18 cellular contexts compared by ENCODE assay signal in the genomic region with DNA sequence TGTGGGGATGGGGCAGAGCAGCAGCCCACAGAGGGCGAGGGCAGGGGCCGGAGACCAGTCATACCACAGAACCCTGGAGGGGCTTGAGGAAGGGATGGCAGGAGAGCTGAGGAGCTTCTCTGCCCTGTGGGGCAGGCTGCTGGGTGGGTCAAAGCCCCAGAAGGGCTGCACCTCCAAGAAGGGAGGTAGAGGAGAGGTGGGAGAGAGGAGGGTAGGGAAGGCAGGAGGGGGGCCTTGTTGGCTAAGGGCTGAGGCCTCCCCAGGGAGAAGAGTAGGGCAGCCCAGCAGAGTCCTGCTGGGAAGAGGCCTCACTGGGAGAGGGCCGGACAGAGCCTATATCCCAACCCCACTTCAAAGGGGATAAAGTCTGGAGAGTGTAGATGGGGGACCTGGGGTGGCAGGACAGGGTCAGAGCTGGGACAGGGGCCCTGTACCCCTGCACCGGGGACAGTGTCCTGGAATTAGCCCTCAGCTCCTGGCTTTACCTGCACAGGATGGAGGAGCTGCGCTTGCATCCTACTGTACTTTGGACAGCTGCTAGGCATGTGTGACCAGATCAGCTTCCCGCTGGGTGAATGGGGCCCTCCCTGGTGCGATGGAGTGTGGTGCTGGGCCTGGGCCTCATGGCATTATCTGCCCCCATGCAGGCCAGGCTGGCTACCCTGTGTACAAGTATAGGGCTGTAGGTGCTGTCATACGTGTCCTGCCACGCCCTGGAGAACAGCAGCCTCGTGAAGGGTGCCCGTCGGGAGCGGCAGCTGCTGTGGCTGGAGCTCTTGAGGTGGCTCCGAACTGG. TPM values are rescaled to one million over a fixed set of nuclear protein-coding genes. Genes with fewer than 3 reads are reported as not detected.
DNase-seq lines count a peak whose midpoint lies in the region; ATAC-seq and TF ChIP-seq lines count a peak whose summit lies in the region.
"Had no signal": no experiment of that assay in that cellular context is flagged by ENCODE, and none has a peak within 500 bp of the region (broad histone marks: within the 10 kb centered on the region; RNA-seq: fewer than 3 reads in every experiment).

No MANE protein-coding gene starts in this region.

- ATAC-seq in activated T-cell treated with anti-CD3 and anti-CD28 coated beads, Interleukin-2, amount 50 U/mL, for 72 hours (replicated peaks in 1 of 2): no peak
- ATAC-seq in lung (ENCODE audit: insufficient read depth, low FRiP score): no peak
- no peak for ATAC-seq in HG02798 (IDR thresholded peaks at IDR 0.05; ENCODE audit: poor library complexity, unreplicated experiment)
- ATAC-seq in HG03280 (IDR thresholded peaks at IDR 0.05; ENCODE audit: unreplicated experiment): no peak

- intact Hi-C loops in spleen (cut with DNase I; ENCODE audit: low total_unique reads): no loop called here

- TF ChIP-seq CTCF in lung (IDR thresholded peaks at IDR 0.05; ENCODE audit: control extremely low read depth, extremely low read depth) (no peak), spleen (IDR thresholded peaks at IDR 0.05 in 8 of 11, conservative IDR thresholded peaks at IDR 0.05 in 3 of 11) (no peak)

- peak; percentile 11 for DNase-seq in activated T-cell treated with anti-CD3 and anti-CD28 coated beads, Interleukin-2, amount 50 U/mL, for 1 hour
- DNase-seq in activated T-cell treated with anti-CD3 and anti-CD28 coated beads, Interleukin-2, amount 50 U/mL, for 72 hours: no peak
- DNase-seq in activated CD8-positive, alpha-beta memory T cell treated with anti-CD3 and anti-CD28 coated beads, Interleukin-2, amount 50 U/mL, for 48 hours: peak; percentile 48
- DNase-seq in lung (ENCODE audit: low spot score): peak; percentile 25
- peak; percentile 65 for DNase-seq in spleen
- no peak for DNase-seq in NK-92 (lab: John Stamatoyannopoulos, UW; ENCODE audit: unreplicated experiment)
- DNase-seq: activated naive CD8-positive, alpha-beta T cell treated with anti-CD3 and anti-CD28 coated beads for 36 hours; brain microvascular endothelial cell; CD4-positive, alpha-beta memory T cell; NCI-H1092 treated with DMSO at 0.1 percent for 48 hours; NCI-H2171; NCI-H748 treated with DMSO at 0.1 percent for 48 hours; PC-9; stimulated activated CD4-positive, alpha-beta T cell treated with anti-CD3 and anti-CD28 coated beads, Interleukin-12 subunit alpha, Interleukin-12 subunit beta, amount 100 ng/mL, for 4 hours; stimulated activated naive CD4-positive, alpha-beta T cell treated with Interleukin-2 at 50 U/mL for 16 hours had no signal

- no peaks in the 10 kb centered on the region for H3K4me1 ChIP-seq in lung (ENCODE audit: control insufficient read depth in 2 of 2, insufficient read depth in 2 of 2, low read length in 2 of 2)
- peaks cover 0 to 14% (median 7%) of the 10 kb centered on the region in 6 donors for H3K4me1 ChIP-seq in spleen
- H3K4me1 ChIP-seq: A549 had no signal

- no peaks in the 10 kb centered on the region for H3K36me3 Mint-ChIP-seq in activated T-cell treated with anti-CD3 and anti-CD28 coated beads, Interleukin-2, amount 50 U/mL, for 72 hours (ENCODE audit: insufficient read depth in 2 of 2)
- H3K36me3 Mint-ChIP-seq: activated naive CD8-positive, alpha-beta T cell treated with anti-CD3 and anti-CD28 coated beads for 36 hours had no signal

- H3K9me3 ChIP-seq in lung (ENCODE audit: control insufficient read depth in 2 of 2, insufficient read depth in 1 of 2, low read length in 1 of 2) (no peaks in the 10 kb centered on the region), spleen (no peaks in the 10 kb centered on the region)
- H3K9me3 ChIP-seq: A549 had no signal

- H3K36me3 ChIP-seq in lung (ENCODE audit: control insufficient read depth in 2 of 2, insufficient read depth in 2 of 2, low read length in 2 of 2): peaks cover 0 to 9% of the 10 kb centered on the region in 2 donors
- peaks cover 0 to 28% (median 0%) of the 10 kb centered on the region in 6 donors for H3K36me3 ChIP-seq in spleen
- H3K36me3 ChIP-seq: brain microvascular endothelial cell had no signal

- H3K27ac ChIP-seq in lung (ENCODE audit: low read depth in 1 of 2, low read length in 1 of 2) (no peak overlapping the region), spleen (no peak overlapping the region)
- H3K27ac ChIP-seq: A549, brain microvascular endothelial cell, PC-9 had no signal

- TF ChIP-seq POLR2A in spleen (IDR thresholded peaks at IDR 0.05): no peak

- 92 to 93% methylated on average over 13 to 14 of the region's 14 CpGs for WGBS in lung, 2 donors
- WGBS in spleen, 5 donors: 86 to 97% (median 89%) methylated on average over 7 to 14 of the region's 14 CpGs

- no peaks in the 10 kb centered on the region for H3K27me3 Mint-ChIP-seq in activated T-cell treated with anti-CD3 and anti-CD28 coated beads, Interleukin-2, amount 50 U/mL, for 72 hours (ENCODE audit: low read depth)
- H3K27me3 Mint-ChIP-seq: activated naive CD8-positive, alpha-beta T cell treated with anti-CD3 and anti-CD28 coated beads for 36 hours; CD4-positive, alpha-beta memory T cell had no signal

- H3K4me3 ChIP-seq in lung (no peak overlapping the region), spleen (no peak overlapping the region)
- H3K4me3 ChIP-seq: A549, PC-9 had no signal

- H3K9me3 Mint-ChIP-seq in activated T-cell treated with anti-CD3 and anti-CD28 coated beads, Interleukin-2, amount 50 U/mL, for 72 hours: no peaks in the 10 kb centered on the region
- H3K9me3 Mint-ChIP-seq: activated naive CD8-positive, alpha-beta T cell treated with anti-CD3 and anti-CD28 coated beads for 36 hours; CD4-positive, alpha-beta memory T cell had no signal

- H3K27me3 ChIP-seq in lung (ENCODE audit: control insufficient read depth, insufficient read depth) (no peaks in the 10 kb centered on the region), spleen (replicated peaks in 1 of 7) (no peaks in the 10 kb centered on the region)
- H3K27me3 ChIP-seq: brain microvascular endothelial cell had no signal

- peaks cover 11% of the 10 kb centered on the region for H3K4me1 Mint-ChIP-seq in activated T-cell treated with anti-CD3 and anti-CD28 coated beads, Interleukin-2, amount 50 U/mL, for 72 hours (ENCODE audit: low read depth)

- no peak overlapping the region for H3K4me3 Mint-ChIP-seq in activated T-cell treated with anti-CD3 and anti-CD28 coated beads, Interleukin-2, amount 50 U/mL, for 72 hours
- H3K4me3 Mint-ChIP-seq: activated naive CD8-positive, alpha-beta T cell treated with anti-CD3 and anti-CD28 coated beads for 36 hours; CD4-positive, alpha-beta memory T cell had no signal

- no peak overlapping the region for H3K27ac Mint-ChIP-seq in activated T-cell treated with anti-CD3 and anti-CD28 coated beads, Interleukin-2, amount 50 U/mL, for 72 hours
- H3K27ac Mint-ChIP-seq: activated naive CD8-positive, alpha-beta T cell treated with anti-CD3 and anti-CD28 coated beads for 36 hours; CD4-positive, alpha-beta memory T cell had no signal

RNA-seq across cellular contexts. Expression of a gene that starts 7.3 kb away (rescaled TPM):
- 10 to 100 TPM; 23.3 to 31.8 TPM for total RNA-seq in activated T-cell treated with anti-CD3 and anti-CD28 coated beads, Interleukin-2, amount 50 U/mL, for 72 hours
- total RNA-seq in lung (10 to 100 TPM; 38.7 to 42.8 TPM), spleen (10 to 100 TPM; 25.6 to 49.9 (median 32.4) TPM)
- polyA plus RNA-seq in lung (10 to 100 TPM; 42.3 to 86.0 TPM), spleen (10 to 100 TPM; 50.0 to 70.0 (median 66.1) TPM)

RNA-seq across cellular contexts. Expression of a gene that starts 44.5 kb away (rescaled TPM):
- total RNA-seq in activated T-cell treated with anti-CD3 and anti-CD28 coated beads, Interleukin-2, amount 50 U/mL, for 72 hours: 1 to 10 TPM; 1.4 to 1.5 TPM
- total RNA-seq in lung (1 to 10 TPM; 2.6 to 7.8 TPM), spleen (10 to 100 TPM in 2 of 7 donors, 1 to 10 TPM in 5; 4.5 to 11.8 (median 7.0) TPM)
- polyA plus RNA-seq in lung (1 to 10 TPM; 3.0 to 5.6 TPM), spleen (1 to 10 TPM; 1.5 to 6.5 (median 2.8) TPM)

Comparison
In these comparisons a context has a peak if more than half of its experiments do, and no peak if none do; other contexts are left out.
1. DNase-seq: peak in activated T-cell treated with anti-CD3 and anti-CD28 coated beads, Interleukin-2, amount 50 U/mL, for 1 hour (single experiment), activated CD8-positive, alpha-beta memory T cell treated with anti-CD3 and anti-CD28 coated beads, Interleukin-2, amount 50 U/mL, for 48 hours (single experiment), lung (single experiment) and spleen (single experiment); none in activated T-cell treated with anti-CD3 and anti-CD28 coated beads, Interleukin-2, amount 50 U/mL, for 72 hours (0 of 2) and NK-92 (single experiment).